In genomic region chr13:33797622-33798021, GRCh38 we compare ENCODE assay signal across 14 cellular contexts. TPM values are rescaled to one million over a fixed set of nuclear protein-coding genes. Genes with fewer than 3 reads are reported as not detected.
DNase-seq lines count a peak whose midpoint lies in the region; ATAC-seq and TF ChIP-seq lines count a peak whose summit lies in the region.
"Had no signal": no experiment of that assay in that cellular context is flagged by ENCODE, and none has a peak within 500 bp of the region (broad histone marks: within the 10 kb centered on the region; RNA-seq: fewer than 3 reads in every experiment).

No MANE protein-coding gene starts in this region.

- no peak overlapping the region for H3K4me3 Mint-ChIP-seq in T-helper 2 cell treated with Interferon-gamma antibody and Interleukin-4, amounts not matched to agents 5 μg/mL and 100 μg/mL, for 36 hours
- H3K4me3 Mint-ChIP-seq: activated CD4-positive, alpha-beta T cell treated with anti-CD3 and anti-CD28 coated beads, Interleukin-2, amount 10 ng/mL, durations not matched to agents 24 days and 14 days had no signal

- peak; percentile 18 for DNase-seq in GM03348 (ENCODE audit: low spot score)
- DNase-seq in NCI-H446 treated with DMSO at 0.1 percent for 48 hours (lab: John Stamatoyannopoulos, UW), result peak; percentile 49
- DNase-seq in fibroblast of lung (ENCODE audit: low read depth in 2 of 2), result peak; percentile 36 to 45
- peak; percentile 29 for DNase-seq in renal cortical epithelial cell (ENCODE audit: low read depth)
- no peak for DNase-seq in GOT3 (lab: John Stamatoyannopoulos, UW)
- DNase-seq in NCI-H1092 treated with DMSO at 0.1 percent for 48 hours (lab: John Stamatoyannopoulos, UW), result no peak
- no peak for DNase-seq in T-helper 2 cell treated with Interferon-gamma antibody and Interleukin-4, amounts not matched to agents 5 μg/mL and 100 μg/mL, for 36 hours (ENCODE audit: low spot score)
- DNase-seq: activated CD4-positive, alpha-beta T cell treated with anti-CD3 and anti-CD28 coated beads, Interleukin-2, amount 10 ng/mL, durations not matched to agents 24 days and 14 days; amniotic stem cell; DMS53; posterior cingulate gyrus; stimulated activated naive CD8-positive, alpha-beta T cell treated with anti-CD3 and anti-CD28 coated beads, Interleukin-15, Interleukin-2, amounts not matched to agents 100 U/mL and 50 U/mL, for 24 hours had no signal

- no peak overlapping the region for H3K27ac Mint-ChIP-seq in T-helper 2 cell treated with Interferon-gamma antibody and Interleukin-4, amounts not matched to agents 5 μg/mL and 100 μg/mL, for 36 hours
- H3K27ac Mint-ChIP-seq: activated CD4-positive, alpha-beta T cell treated with anti-CD3 and anti-CD28 coated beads, Interleukin-2, amount 10 ng/mL, durations not matched to agents 24 days and 14 days had no signal

- H3K36me3 ChIP-seq in fibroblast of lung (ENCODE audit: control insufficient read depth, insufficient read depth, low read length), result no peaks in the 10 kb centered on the region

- no peaks in the 10 kb centered on the region for H3K9me3 Mint-ChIP-seq in T-helper 2 cell treated with Interferon-gamma antibody and Interleukin-4, amounts not matched to agents 5 μg/mL and 100 μg/mL, for 36 hours
- H3K9me3 Mint-ChIP-seq: activated CD4-positive, alpha-beta T cell treated with anti-CD3 and anti-CD28 coated beads, Interleukin-2, amount 10 ng/mL, durations not matched to agents 24 days and 14 days had no signal

- no peak for TF ChIP-seq CTCF in fibroblast of lung (conservative IDR thresholded peaks at IDR 0.05 in 1 of 2, IDR thresholded peaks at IDR 0.05 in 1 of 2; ENCODE audit: low read depth in 1 of 2, low read length in 2 of 2)

- H2AFZ ChIP-seq in fibroblast of lung (ENCODE audit: low read length), result peak overlapping the region; percentile 47

- H3K79me2 ChIP-seq in fibroblast of lung (ENCODE audit: control insufficient read depth, insufficient read depth, low read length), result no peaks in the 10 kb centered on the region

- ATAC-seq in GM19035 (IDR thresholded peaks at IDR 0.05; ENCODE audit: unreplicated experiment), result no peak
- ATAC-seq: stimulated activated naive CD8-positive, alpha-beta T cell treated with anti-CD3 and anti-CD28 coated beads, Interleukin-15, Interleukin-2, amounts not matched to agents 100 U/mL and 50 U/mL, for 24 hours had no signal

- H3K4me1 ChIP-seq in fibroblast of lung (ENCODE audit: control insufficient read depth, extremely low read depth, insufficient read depth, low read length), result no peaks in the 10 kb centered on the region

- peak overlapping the region; percentile 56 for H3K4me2 ChIP-seq in fibroblast of lung (ENCODE audit: extremely low read depth, insufficient read depth, low read length)

- peaks cover 14% of the 10 kb centered on the region for H3K27me3 Mint-ChIP-seq in T-helper 2 cell treated with Interferon-gamma antibody and Interleukin-4, amounts not matched to agents 5 μg/mL and 100 μg/mL, for 36 hours (ENCODE audit: low read depth)

- H3K4me1 Mint-ChIP-seq in T-helper 2 cell treated with Interferon-gamma antibody and Interleukin-4, amounts not matched to agents 5 μg/mL and 100 μg/mL, for 36 hours (ENCODE audit: low read depth), result peaks cover 10% of the 10 kb centered on the region

- no peaks in the 10 kb centered on the region for H3K9me3 ChIP-seq in fibroblast of lung (ENCODE audit: control insufficient read depth, insufficient read depth, low read depth, low read length)

- H3K4me3 ChIP-seq in fibroblast of lung (replicated peaks in 1 of 4; ENCODE audit: control extremely low read depth in 1 of 4, insufficient read depth in 1 of 4, low read depth in 3 of 4, low read length in 4 of 4), result peak overlapping the region in 1 of 4 experiments; percentile 50

- H4K20me1 ChIP-seq in fibroblast of lung (ENCODE audit: control insufficient read depth, extremely low read depth, insufficient read depth, low read length), result no peaks in the 10 kb centered on the region

- H3K36me3 Mint-ChIP-seq in T-helper 2 cell treated with Interferon-gamma antibody and Interleukin-4, amounts not matched to agents 5 μg/mL and 100 μg/mL, for 36 hours (ENCODE audit: low read depth), result no peaks in the 10 kb centered on the region

- no peaks in the 10 kb centered on the region for H3K27me3 ChIP-seq in fibroblast of lung (ENCODE audit: control insufficient read depth, insufficient read depth, low read length)

- peak overlapping the region; percentile 25 for H3K9ac ChIP-seq in fibroblast of lung (ENCODE audit: insufficient read depth, low read length)

- H3K27ac ChIP-seq in fibroblast of lung (ENCODE audit: insufficient read depth, low read length), result no peak overlapping the region
- H3K27ac ChIP-seq: HL-60 had no signal

RNA-seq across cellular contexts. Expression of gene RFC3, which starts 20.3 kb away (rescaled TPM):
- total RNA-seq in fibroblast of lung, result 1.8 and 3.1 TPM in 2 replicates
- 13.4 and 28.9 TPM in 2 replicates for polyA plus RNA-seq in fibroblast of lung
- polyA plus RNA-seq in fibroblast of lung (2012), result 7.1 and 16.0 TPM in 2 replicates
- 0.47 and 1.4 TPM in 2 replicates for polyA minus RNA-seq in fibroblast of lung (ENCODE audit: low replicate concordance)
- 5.4 and 15.6 TPM in 2 replicates for total RNA-seq in renal cortical epithelial cell

Comparison
In these comparisons a context has a peak if more than half of its experiments do, and no peak if none do; other contexts are left out.
1. DNase-seq: peak in GM03348 (single experiment), NCI-H446 treated with DMSO at 0.1 percent for 48 hours (single experiment), fibroblast of lung (2 of 2) and renal cortical epithelial cell (single experiment); none in GOT3 (single experiment), NCI-H1092 treated with DMSO at 0.1 percent for 48 hours (single experiment) and T-helper 2 cell treated with Interferon-gamma antibody and Interleukin-4, amounts not matched to agents 5 μg/mL and 100 μg/mL, for 36 hours (single experiment).